Comparison of ENCODE assay signal across 22 cellular contexts in genomic region chr11:74990941-74991340, GRCh38. TPM values are rescaled to one million over a fixed set of nuclear protein-coding genes. Genes with fewer than 3 reads are reported as not detected.
DNase-seq lines count a peak whose midpoint lies in the region; ATAC-seq, FAIRE-seq and TF ChIP-seq lines count a peak whose summit lies in the region.
"Had no signal": no experiment of that assay in that cellular context is flagged by ENCODE, and none has a peak within 500 bp of the region (broad histone marks: within the 10 kb centered on the region; RNA-seq: fewer than 3 reads in every experiment).

No MANE protein-coding gene starts in this region.

- H3K4me3 ChIP-seq in CD4-positive, CD25-positive, alpha-beta regulatory T cell (ENCODE audit: low read depth, low read length), result no peak overlapping the region
- peak overlapping the region; percentile 17 for H3K4me3 ChIP-seq in GM12864 (ENCODE audit: low read depth, low read length)
- no peak overlapping the region for H3K4me3 ChIP-seq in HepG2 (replicated peaks in 1 of 3; ENCODE audit: insufficient read depth in 1 of 3, low read depth in 2 of 3, low read length in 3 of 3)
- H3K4me3 ChIP-seq: prostate gland had no signal

- TF ChIP-seq CTCF in GM12864 (IDR thresholded peaks at IDR 0.05; ENCODE audit: low read depth, low read length, missing control alignments), result no peak
- no peak for TF ChIP-seq CTCF in HepG2 (CRISPR knock-in tag; IDR thresholded peaks at IDR 0.05)

- in situ Hi-C loops in HepG2 (cut with HindIII; ENCODE audit: extremely low pct_ligation_motif_present, low pct_unique_long_range_greater_than_20kb), result no loop called here

- no peaks in the 10 kb centered on the region for H3K9me3 ChIP-seq in CD4-positive, CD25-positive, alpha-beta regulatory T cell (ENCODE audit: control insufficient read depth in 2 of 2, low read length in 2 of 2)
- H3K9me3 ChIP-seq in T-helper 17 cell (ENCODE audit: control insufficient read depth, low read length, poor library complexity, severe bottlenecking) (no peaks in the 10 kb centered on the region), HepG2 (ENCODE audit: low read length) (no peaks in the 10 kb centered on the region)
- H3K9me3 ChIP-seq: prostate gland had no signal

- H3K27me3 Mint-ChIP-seq in CD4-positive, CD25-positive, alpha-beta regulatory T cell, result no peaks in the 10 kb centered on the region
- H3K27me3 Mint-ChIP-seq in T-helper 17 cell, result no peaks in the 10 kb centered on the region
- H3K27me3 Mint-ChIP-seq: naive B cell had no signal

- no peaks in the 10 kb centered on the region for H3K9me3 Mint-ChIP-seq in CD4-positive, CD25-positive, alpha-beta regulatory T cell
- H3K9me3 Mint-ChIP-seq: naive B cell had no signal

- ATAC-seq in CD4-positive, CD25-positive, alpha-beta regulatory T cell (ENCODE audit: low read depth in 2 of 2), result no peak
- ATAC-seq in T-helper 17 cell (no peak), HepG2 (peak; percentile 50)

- H3K36me3 Mint-ChIP-seq in CD4-positive, CD25-positive, alpha-beta regulatory T cell, result peaks cover 19% of the 10 kb centered on the region
- H3K36me3 Mint-ChIP-seq in T-helper 17 cell (ENCODE audit: low read depth), result peaks cover 3% of the 10 kb centered on the region

- peaks cover 21% of the 10 kb centered on the region for H3K79me2 ChIP-seq in HepG2 (ENCODE audit: insufficient read depth, low read length)

- peaks cover 8% of the 10 kb centered on the region for H3K36me3 ChIP-seq in CD4-positive, CD25-positive, alpha-beta regulatory T cell (ENCODE audit: control insufficient read depth, insufficient read depth, low read length)
- H3K36me3 ChIP-seq in HepG2 (replicated peaks in 1 of 2; ENCODE audit: control insufficient read depth in 1 of 2, insufficient read depth in 2 of 2, low read length in 2 of 2), result peaks cover 3 to 14% of the 10 kb centered on the region in 2 experiments; a peak in 3 of 5 replicates
- H3K36me3 ChIP-seq: prostate gland had no signal

- H2AFZ ChIP-seq in HepG2 (ENCODE audit: low read length), result no peak overlapping the region

- no peaks in the 10 kb centered on the region for H3K27me3 ChIP-seq in CD4-positive, CD25-positive, alpha-beta regulatory T cell (ENCODE audit: control insufficient read depth, insufficient read depth, low read length)
- H3K27me3 ChIP-seq in HepG2 (ENCODE audit: control insufficient read depth in 1 of 2, insufficient read depth in 2 of 2, low read length in 2 of 2), result no peaks in the 10 kb centered on the region

- TF ChIP-seq POLR2A in HepG2 (IDR thresholded peaks at IDR 0.05; ENCODE audit: insufficient read depth in 1 of 2, low read depth in 2 of 2, low read length in 2 of 2), result no peak

- no peak for TF ChIP-seq RAD21 in HepG2 (CRISPR knock-in tag; IDR thresholded peaks at IDR 0.05)

- POLR2A ChIA-PET in HepG2 (lab: Yijun Ruan, JAX), result no interaction called here

- no peaks in the 10 kb centered on the region for H4K20me1 ChIP-seq in HepG2 (ENCODE audit: insufficient read depth, low read length)

- FAIRE-seq in HepG2 (lab: Jason Lieb, UNC), result peak; percentile 81
- FAIRE-seq: colon, D721Med, endometrium, G401.6, small intestine had no signal

- DNase-seq in CD4-positive, CD25-positive, alpha-beta regulatory T cell, result no peak
- DNase-seq in GM12864 (ENCODE audit: low read depth) (no peak), T-helper 17 cell (no peak), HepG2 (ENCODE audit: low spot score) (peak; percentile 73), ureter (ENCODE audit: low spot score) (no peak), hepatic stellate cell (ENCODE audit: low spot score) (no peak), SKM-1 (lab: John Stamatoyannopoulos, UW; ENCODE audit: unreplicated experiment) (no peak)
- DNase-seq in stimulated activated CD4-positive, alpha-beta T cell treated with anti-CD3 and anti-CD28 coated beads, Interleukin-12 subunit alpha, Interleukin-12 subunit beta, amount 100 ng/mL, for 4 hours, result no peak
- DNase-seq: activated CD4-positive, CD25-positive, alpha-beta regulatory T cell; activated CD8-positive, alpha-beta memory T cell treated with anti-CD3 and anti-CD28 coated beads for 24 hours; activated gamma-delta T cell; islet precursor cell; naive B cell; NCI-H1436 treated with DMSO at 0.1 percent for 48 hours; NCI-H226; small intestine; stimulated activated CD4-positive, alpha-beta T cell treated with anti-CD3 and anti-CD28 coated beads, Interleukin-4, amount 100 ng/mL, for 4 hours had no signal

- WGBS in HepG2 (ENCODE audit: low lambda C conversion rate), result 13% methylated on average over 1 of the region's 1 CpG

- CTCF ChIA-PET in HepG2 (lab: Yijun Ruan, JAX; ENCODE audit: low intra/inter-chr PET ratio, low total read pairs), result no interaction called here

- peaks cover 25% of the 10 kb centered on the region for H3K4me1 ChIP-seq in CD4-positive, CD25-positive, alpha-beta regulatory T cell (ENCODE audit: control insufficient read depth, insufficient read depth, low read length, poor library complexity, severe bottlenecking)
- H3K4me1 ChIP-seq in HepG2 (ENCODE audit: insufficient read depth, low read length), result peaks cover 27% of the 10 kb centered on the region
- H3K4me1 ChIP-seq: prostate gland had no signal

- TF ChIP-seq EP300 in HepG2 (IDR thresholded peaks at IDR 0.05; ENCODE audit: low read depth in 2 of 2, low read length in 2 of 2) (no peak), HepG2 (CRISPR knock-in tag; IDR thresholded peaks at IDR 0.05; ENCODE audit: borderline replicate concordance) (no peak)

- BruUV-seq in HepG2 (replicated peaks; lab: Mats Ljungman, UMichigan), result no TSS peak

- H3K27ac Mint-ChIP-seq in CD4-positive, CD25-positive, alpha-beta regulatory T cell, result peak overlapping the region in 1 of 3 donors; percentile 8
- peak overlapping the region; percentile 63 for H3K27ac Mint-ChIP-seq in T-helper 17 cell

- H3K4me1 Mint-ChIP-seq in CD4-positive, CD25-positive, alpha-beta regulatory T cell, result peaks cover 19 to 38% (median 27%) of the 10 kb centered on the region in 4 donors
- H3K4me1 Mint-ChIP-seq in T-helper 17 cell, result peaks cover 20% of the 10 kb centered on the region

- peak overlapping the region; percentile 73 for H3K4me2 ChIP-seq in HepG2 (ENCODE audit: low read depth, low read length)

- H3K9ac ChIP-seq in HepG2 (ENCODE audit: insufficient read depth, low read depth, low read length), result no peak overlapping the region

- peak overlapping the region; percentile 62 to 94 (median 80) for H3K4me3 Mint-ChIP-seq in CD4-positive, CD25-positive, alpha-beta regulatory T cell
- H3K4me3 Mint-ChIP-seq in T-helper 17 cell, result no peak overlapping the region

- no peak overlapping the region for H3K27ac ChIP-seq in CD4-positive, CD25-positive, alpha-beta regulatory T cell (ENCODE audit: insufficient read depth, low read length, poor library complexity, severe bottlenecking)
- H3K27ac ChIP-seq in HepG2 (ENCODE audit: extremely low read length, insufficient read depth, low read length), result no peak overlapping the region
- H3K27ac ChIP-seq: prostate gland had no signal

- intact Hi-C loops in HepG2 (cut with micrococcal nuclease; ENCODE audit: unreplicated experiment), result loop anchor here (1.0 kb wide), 1 partner anchor 11 kb away; no protein-coding TSS in a partner anchor

RNA-seq across cellular contexts. Expression of gene NEU3, which starts 2.2 kb away (rescaled TPM):
- total RNA-seq in CD4-positive, CD25-positive, alpha-beta regulatory T cell, result 10.8 TPM
- 1 to 10 TPM; 1.4 to 2.2 (median 1.9) TPM for polyA plus RNA-seq in CD4-positive, CD25-positive, alpha-beta regulatory T cell
- total RNA-seq in T-helper 17 cell (10 to 100 TPM; 10.7 to 11.3 TPM), HepG2 (2016; rRNA removed; fragmentation: Illumina TruSeq; extraction: Trizol) (14.5 and 15.3 TPM in 2 replicates), ureter (10.9 TPM)
- total RNA-seq in HepG2 (2016; cell fraction: cytosol; rRNA removed; fragmentation: Illumina TruSeq; extraction: Trizol; ENCODE audit: low read depth), result 1.4 and 1.8 TPM in 2 replicates
- 13.8 and 14.7 TPM in 2 replicates for total RNA-seq in HepG2 (2016; cell fraction: insoluble cytoplasmic fraction; rRNA removed; fragmentation: Illumina TruSeq; extraction: Trizol)
- total RNA-seq in HepG2 (2016; cell fraction: membrane; rRNA removed; fragmentation: Illumina TruSeq; extraction: Trizol), result 5.1 and 6.4 TPM in 2 replicates
- 15.8 and 18.6 TPM in 2 replicates for total RNA-seq in HepG2 (2016; cell fraction: nucleus; rRNA removed; fragmentation: Illumina TruSeq; extraction: Trizol)
- 6.3 and 8.4 TPM in 2 replicates for polyA plus RNA-seq in HepG2 (2011; rRNA removed)
- 4.5 and 5.8 TPM in 2 replicates for polyA plus RNA-seq in HepG2 (2011; cell fraction: cytosol; rRNA removed)
- polyA plus RNA-seq in HepG2 (2011; cell fraction: nucleus; rRNA removed), result 15.0 and 15.9 TPM in 2 replicates
- 4.6 and 5.0 TPM in 2 replicates for polyA plus RNA-seq in HepG2 (2012)
- 0.83 and 0.93 TPM in 2 replicates for polyA plus RNA-seq in HepG2 (2016; cell fraction: cytosol; fragmentation: Illumina TruSeq; extraction: Trizol; ENCODE audit: low read depth)
- polyA plus RNA-seq in HepG2 (2016; cell fraction: insoluble cytoplasmic fraction; fragmentation: Illumina TruSeq; extraction: Trizol; ENCODE audit: low read depth), result 6.0 and 6.9 TPM in 2 replicates
- polyA plus RNA-seq in HepG2 (2016; cell fraction: membrane; fragmentation: Illumina TruSeq; extraction: Trizol; ENCODE audit: low read depth), result 2.0 and 3.0 TPM in 2 replicates
- 15.9 and 16.7 TPM in 2 replicates for polyA plus RNA-seq in HepG2 (2016; cell fraction: nucleus; fragmentation: Illumina TruSeq; extraction: Trizol; ENCODE audit: insufficient read depth, low read depth)
- polyA minus RNA-seq in HepG2 (2011; rRNA and poly(A)+ RNA removed; ENCODE audit: low replicate concordance), result 23.2 and 42.9 TPM in 2 replicates
- 9.1 and 9.8 TPM in 2 replicates for polyA minus RNA-seq in HepG2 (2011; cell fraction: cytosol; rRNA and poly(A)+ RNA removed)
- polyA minus RNA-seq in HepG2 (2011; cell fraction: nucleus; rRNA and poly(A)+ RNA removed), result 14.9 and 23.2 TPM in 2 replicates

RNA-seq across cellular contexts. Expression of gene SPCS2, which starts 41.9 kb away (rescaled TPM):
- total RNA-seq in CD4-positive, CD25-positive, alpha-beta regulatory T cell, result 73.2 TPM
- polyA plus RNA-seq in CD4-positive, CD25-positive, alpha-beta regulatory T cell, result 100 to 1,000 TPM; 166 to 266 (median 195) TPM
- total RNA-seq in T-helper 17 cell, result 10 to 100 TPM; 63.7 to 87.0 TPM
- 83.4 and 87.3 TPM in 2 replicates for total RNA-seq in HepG2 (2016; rRNA removed; fragmentation: Illumina TruSeq; extraction: Trizol)
- 17.4 and 19.6 TPM in 2 replicates for total RNA-seq in HepG2 (2016; cell fraction: cytosol; rRNA removed; fragmentation: Illumina TruSeq; extraction: Trizol; ENCODE audit: low read depth)
- total RNA-seq in HepG2 (2016; cell fraction: insoluble cytoplasmic fraction; rRNA removed; fragmentation: Illumina TruSeq; extraction: Trizol), result 79.8 and 98.6 TPM in 2 replicates
- total RNA-seq in HepG2 (2016; cell fraction: membrane; rRNA removed; fragmentation: Illumina TruSeq; extraction: Trizol), result 31.5 and 40.9 TPM in 2 replicates
- total RNA-seq in HepG2 (2016; cell fraction: nucleus; rRNA removed; fragmentation: Illumina TruSeq; extraction: Trizol), result 82.3 and 97.7 TPM in 2 replicates
- polyA plus RNA-seq in HepG2 (2011; rRNA removed), result 134 and 142 TPM in 2 replicates
- polyA plus RNA-seq in HepG2 (2011; cell fraction: cytosol; rRNA removed), result 38.6 and 68.5 TPM in 2 replicates
- 26.0 and 33.3 TPM in 2 replicates for polyA plus RNA-seq in HepG2 (2011; cell fraction: nucleus; rRNA removed)
- polyA plus RNA-seq in HepG2 (2012), result 126 and 129 TPM in 2 replicates
- polyA plus RNA-seq in HepG2 (2016; cell fraction: cytosol; fragmentation: Illumina TruSeq; extraction: Trizol; ENCODE audit: low read depth), result 54.6 and 56.5 TPM in 2 replicates
- polyA plus RNA-seq in HepG2 (2016; cell fraction: insoluble cytoplasmic fraction; fragmentation: Illumina TruSeq; extraction: Trizol; ENCODE audit: low read depth), result 205 and 218 TPM in 2 replicates
- 66.1 and 67.5 TPM in 2 replicates for polyA plus RNA-seq in HepG2 (2016; cell fraction: membrane; fragmentation: Illumina TruSeq; extraction: Trizol; ENCODE audit: low read depth)
- 331 and 344 TPM in 2 replicates for polyA plus RNA-seq in HepG2 (2016; cell fraction: nucleus; fragmentation: Illumina TruSeq; extraction: Trizol; ENCODE audit: insufficient read depth, low read depth)
- polyA minus RNA-seq in HepG2 (2011; rRNA and poly(A)+ RNA removed; ENCODE audit: low replicate concordance), result 26.1 and 46.7 TPM in 2 replicates
- 27.0 and 42.4 TPM in 2 replicates for polyA minus RNA-seq in HepG2 (2011; cell fraction: cytosol; rRNA and poly(A)+ RNA removed)
- 14.4 and 69.1 TPM in 2 replicates for polyA minus RNA-seq in HepG2 (2011; cell fraction: nucleus; rRNA and poly(A)+ RNA removed)
- 151 TPM for total RNA-seq in ureter

RNA-seq across cellular contexts. Expression of gene XRRA1, which starts 42.0 kb away (rescaled TPM):
- 33.4 TPM for total RNA-seq in CD4-positive, CD25-positive, alpha-beta regulatory T cell
- polyA plus RNA-seq in CD4-positive, CD25-positive, alpha-beta regulatory T cell, result 10 to 100 TPM in 1 of 4 donors, 1 to 10 TPM in 3; 5.4 to 11.3 (median 7.4) TPM
- 10 to 100 TPM; 10.1 to 16.3 TPM for total RNA-seq in T-helper 17 cell
- 9.9 and 10.5 TPM in 2 replicates for total RNA-seq in HepG2 (2016; rRNA removed; fragmentation: Illumina TruSeq; extraction: Trizol)
- total RNA-seq in HepG2 (2016; cell fraction: cytosol; rRNA removed; fragmentation: Illumina TruSeq; extraction: Trizol; ENCODE audit: low read depth), result 2.4 and 2.9 TPM in 2 replicates
- total RNA-seq in HepG2 (2016; cell fraction: insoluble cytoplasmic fraction; rRNA removed; fragmentation: Illumina TruSeq; extraction: Trizol), result 8.8 and 9.7 TPM in 2 replicates
- 3.8 and 4.3 TPM in 2 replicates for total RNA-seq in HepG2 (2016; cell fraction: membrane; rRNA removed; fragmentation: Illumina TruSeq; extraction: Trizol)
- 29.9 and 30.0 TPM in 2 replicates for total RNA-seq in HepG2 (2016; cell fraction: nucleus; rRNA removed; fragmentation: Illumina TruSeq; extraction: Trizol)
- 7.6 and 8.4 TPM in 2 replicates for polyA plus RNA-seq in HepG2 (2011; rRNA removed)
- polyA plus RNA-seq in HepG2 (2011; cell fraction: cytosol; rRNA removed), result 4.8 and 5.6 TPM in 2 replicates
- 15.9 and 16.0 TPM in 2 replicates for polyA plus RNA-seq in HepG2 (2011; cell fraction: nucleus; rRNA removed)
- 5.4 and 6.6 TPM in 2 replicates for polyA plus RNA-seq in HepG2 (2012)
- 0.66 and 0.75 TPM in 2 replicates for polyA plus RNA-seq in HepG2 (2016; cell fraction: cytosol; fragmentation: Illumina TruSeq; extraction: Trizol; ENCODE audit: low read depth)
- polyA plus RNA-seq in HepG2 (2016; cell fraction: insoluble cytoplasmic fraction; fragmentation: Illumina TruSeq; extraction: Trizol; ENCODE audit: low read depth), result 5.8 and 6.5 TPM in 2 replicates
- 1.5 and 2.4 TPM in 2 replicates for polyA plus RNA-seq in HepG2 (2016; cell fraction: membrane; fragmentation: Illumina TruSeq; extraction: Trizol; ENCODE audit: low read depth)
- 9.2 and 9.4 TPM in 2 replicates for polyA plus RNA-seq in HepG2 (2016; cell fraction: nucleus; fragmentation: Illumina TruSeq; extraction: Trizol; ENCODE audit: insufficient read depth, low read depth)
- polyA minus RNA-seq in HepG2 (2011; rRNA and poly(A)+ RNA removed; ENCODE audit: low replicate concordance), result 26.3 and 30.3 TPM in 2 replicates
- 7.6 and 11.7 TPM in 2 replicates for polyA minus RNA-seq in HepG2 (2011; cell fraction: cytosol; rRNA and poly(A)+ RNA removed)
- 43.0 and 48.2 TPM in 2 replicates for polyA minus RNA-seq in HepG2 (2011; cell fraction: nucleus; rRNA and poly(A)+ RNA removed)
- 14.1 TPM for total RNA-seq in ureter
